22 cellular contexts compared by ENCODE assay signal in genomic region chr9:135666534-135667402, GRCh38. TPM values are rescaled to one million over a fixed set of nuclear protein-coding genes. Genes with fewer than 3 reads are reported as not detected.
DNase-seq lines count a peak whose midpoint lies in the region; FAIRE-seq and TF ChIP-seq lines count a peak whose summit lies in the region.
"Had no signal": no experiment of that assay in that cellular context is flagged by ENCODE, and none has a peak within 500 bp of the region (broad histone marks: within the 10 kb centered on the region; RNA-seq: fewer than 3 reads in every experiment).

No MANE protein-coding gene starts in this region.

- H3K4me1 ChIP-seq in kidney (ENCODE audit: control insufficient read depth in 1 of 2, insufficient read depth in 1 of 2, low read depth in 1 of 2, low read length in 2 of 2) = no peaks in the 10 kb centered on the region

- H3K9me3 Mint-ChIP-seq in endothelial cell (ENCODE audit: unreplicated experiment) = no peaks in the 10 kb centered on the region

- FAIRE-seq in kidney (lab: Jason Lieb, UNC) (no peak), urothelium cell line (lab: Jason Lieb, UNC) (no peak)
- FAIRE-seq: H54 had no signal

- H3K4me3 ChIP-seq in Jurkat, Clone E6-1 (ENCODE audit: low read length) = no peak overlapping the region
- no peak overlapping the region for H3K4me3 ChIP-seq in kidney (ENCODE audit: low read length in 2 of 2)

- H3K27me3 Mint-ChIP-seq in endothelial cell (ENCODE audit: unreplicated experiment) = peaks cover 7% of the 10 kb centered on the region

- H3K9ac ChIP-seq in kidney (ENCODE audit: low read length in 2 of 2) = no peak overlapping the region

- no peak overlapping the region for H3K27ac Mint-ChIP-seq in endothelial cell (ENCODE audit: unreplicated experiment)
- H3K27ac Mint-ChIP-seq: HFFc6 had no signal

- H3K27ac ChIP-seq in kidney (ENCODE audit: low read depth in 2 of 2, low read length in 2 of 2) = no peak overlapping the region
- H3K27ac ChIP-seq: C4-2B had no signal

- no peaks in the 10 kb centered on the region for H3K4me1 Mint-ChIP-seq in endothelial cell (ENCODE audit: unreplicated experiment)

- no peak overlapping the region for H3K4me3 Mint-ChIP-seq in endothelial cell (ENCODE audit: unreplicated experiment)
- H3K4me3 Mint-ChIP-seq: HFFc6 had no signal

- peak; percentile 1 for DNase-seq in activated CD8-positive, alpha-beta memory T cell treated with anti-CD3 and anti-CD28 coated beads, Interleukin-2, amount 50 U/mL, for 4 hours
- DNase-seq in activated CD8-positive, alpha-beta memory T cell treated with anti-CD3 and anti-CD28 coated beads for 24 hours = no peak
- DNase-seq in Jurkat, Clone E6-1 (ENCODE audit: low read depth, low spot score) = peak; percentile 25
- peak; percentile 65 for DNase-seq in kidney
- peak; percentile 65 for DNase-seq in posterior vena cava (ENCODE audit: low spot score)
- DNase-seq in endothelial cell (ENCODE audit: low spot score) = no peak
- DNase-seq in superior temporal gyrus (ENCODE audit: extremely low spot score) = no peak
- DNase-seq in urothelium cell line (ENCODE audit: low spot score) = no peak
- DNase-seq: AML-193, GDM1, HFFc6, KG1, NCI-H1105, NCI-H226, NCI-H524, NCI-H774 had no signal

- peaks cover 8% of the 10 kb centered on the region for H3K36me3 Mint-ChIP-seq in endothelial cell (ENCODE audit: low read depth, unreplicated experiment)

- TF ChIP-seq CTCF in kidney (IDR thresholded peaks at IDR 0.05; ENCODE audit: borderline replicate concordance, extremely low read depth, insufficient read depth) = no peak
- no peak for TF ChIP-seq CTCF in endothelial cell (IDR thresholded peaks at IDR 0.05; ENCODE audit: unreplicated experiment)

- intact Hi-C loops in kidney (cut with DNase I) (no loop called here), posterior vena cava (cut with DNase I) (no loop called here)

- H3K9me3 ChIP-seq in kidney (ENCODE audit: control insufficient read depth in 1 of 2, low read length in 2 of 2) = no peaks in the 10 kb centered on the region

- no peaks in the 10 kb centered on the region for H3K36me3 ChIP-seq in kidney (ENCODE audit: control insufficient read depth in 1 of 2, insufficient read depth in 2 of 2, low read length in 2 of 2)

RNA-seq across cellular contexts. Expression of gene LCN9, which starts 3.7 kb away (rescaled TPM):
- polyA plus RNA-seq in Jurkat, Clone E6-1 (2012; ENCODE audit: insufficient read depth, insufficient read length) = not detected
- total RNA-seq in kidney (not detected), posterior vena cava (not detected), endothelial cell (ENCODE audit: unreplicated experiment) (not detected)
- polyA plus RNA-seq in kidney (ENCODE audit: insufficient read depth, low read depth, low replicate concordance) = not detected
- total RNA-seq: Daoy, HFFc6, HT1080, Right ventricle myocardium inferior, SK-MEL-5 had no signal

RNA-seq across cellular contexts. Expression of gene GLT6D1, which starts 27.4 kb away (rescaled TPM):
- not detected for polyA plus RNA-seq in Jurkat, Clone E6-1 (2012; ENCODE audit: insufficient read depth, insufficient read length)
- total RNA-seq in kidney (not detected), posterior vena cava (not detected), endothelial cell (ENCODE audit: unreplicated experiment) (not detected)
- not detected for polyA plus RNA-seq in kidney (ENCODE audit: insufficient read depth, low read depth, low replicate concordance)
- total RNA-seq: Daoy, HFFc6, HT1080, Right ventricle myocardium inferior, SK-MEL-5 had no signal

RNA-seq across cellular contexts. Expression of gene SOHLH1, which starts 32.5 kb away (rescaled TPM):
- polyA plus RNA-seq in Jurkat, Clone E6-1 (2012; ENCODE audit: insufficient read depth, insufficient read length) = not detected
- total RNA-seq in kidney = not detected
- not detected for polyA plus RNA-seq in kidney (ENCODE audit: insufficient read depth, low read depth, low replicate concordance)
- not detected for total RNA-seq in posterior vena cava
- total RNA-seq in endothelial cell (ENCODE audit: unreplicated experiment) = 0.18 TPM
- total RNA-seq: Daoy, HFFc6, HT1080, Right ventricle myocardium inferior, SK-MEL-5 had no signal

RNA-seq across cellular contexts. Expression of gene KCNT1, which starts 35.2 kb away (rescaled TPM):
- not detected for polyA plus RNA-seq in Jurkat, Clone E6-1 (2012; ENCODE audit: insufficient read depth, insufficient read length)
- not detected for total RNA-seq in kidney
- 0.15 TPM for polyA plus RNA-seq in kidney (ENCODE audit: insufficient read depth, low read depth, low replicate concordance)
- under 1 TPM; 0.28 to 0.38 TPM for total RNA-seq in posterior vena cava
- total RNA-seq in endothelial cell (ENCODE audit: unreplicated experiment) = not detected
- total RNA-seq: Daoy, HFFc6, HT1080, SK-MEL-5 had no signal

Comparison
In these comparisons a context has a peak if more than half of its experiments do, and no peak if none do; other contexts are left out.
1. DNase-seq: peak in activated CD8-positive, alpha-beta memory T cell treated with anti-CD3 and anti-CD28 coated beads, Interleukin-2, amount 50 U/mL, for 4 hours (single experiment), Jurkat, Clone E6-1 (single experiment), kidney (single experiment) and posterior vena cava (single experiment); none in activated CD8-positive, alpha-beta memory T cell treated with anti-CD3 and anti-CD28 coated beads for 24 hours (single experiment), endothelial cell (single experiment), superior temporal gyrus (single experiment) and urothelium cell line (single experiment).